Comparison of ENCODE assay signal across 12 cellular contexts in genomic region chr20:31677553-31678260, GRCh38. TPM values are rescaled to one million over a fixed set of nuclear protein-coding genes. Genes with fewer than 3 reads are reported as not detected.
DNase-seq lines count a peak whose midpoint lies in the region; ATAC-seq, FAIRE-seq and TF ChIP-seq lines count a peak whose summit lies in the region.
"Had no signal": no experiment of that assay in that cellular context is flagged by ENCODE, and none has a peak within 500 bp of the region (broad histone marks: within the 10 kb centered on the region; RNA-seq: fewer than 3 reads in every experiment).

No MANE protein-coding gene starts in this region.

- H3K27me3 ChIP-seq in A673 (replicated peaks; ENCODE audit: insufficient read depth, low read depth, low read length, poor library complexity) (no peaks in the 10 kb centered on the region), astrocyte (ENCODE audit: insufficient read depth, low read length) (no peaks in the 10 kb centered on the region), H7 (ENCODE audit: control insufficient read depth, insufficient read depth, low read length) (no peaks in the 10 kb centered on the region), colonic mucosa (no peaks in the 10 kb centered on the region)

- POLR2A ChIA-PET in A673 (lab: Charles Lee; ENCODE audit: low non-redundant PET) (interaction anchor here (0.6 kb wide), 1 partner anchor 124 kb away, joined by 4 read pairs; no protein-coding TSS in a partner anchor), HEK293 (lab: Yijun Ruan, JAX) (interaction anchor here (1.1 kb wide), 1 partner anchor 14 kb away, joined by 3 read pairs; no protein-coding TSS in a partner anchor)
- POLR2A ChIA-PET in naive thymus-derived CD8-positive, alpha-beta T cell (lab: Charles Lee) = interaction anchor here (0.7 to 0.9 kb wide), 2 partner anchors 22 to 45 kb away, joined by 3 read pairs; partner anchors contain the start of gene BCL2L1

- peaks cover 93% of the 10 kb centered on the region for H3K79me2 ChIP-seq in astrocyte (ENCODE audit: insufficient read depth, low read length)

- H3K4me3 ChIP-seq in A673 (ENCODE audit: low read depth, low read length, poor library complexity, severe bottlenecking) (no peak overlapping the region), HEK293 (ENCODE audit: low read depth, low read length) (no peak overlapping the region), astrocyte (ENCODE audit: insufficient read depth, low read depth, low read length) (no peak overlapping the region), H7 (ENCODE audit: insufficient read depth, low read depth, low read length) (no peak overlapping the region), colonic mucosa (no peak overlapping the region)
- H3K4me3 ChIP-seq: HAP-1 had no signal

- H3K27ac ChIP-seq in A673 (ENCODE audit: low read depth, low read length, poor library complexity, severe bottlenecking) (peak overlapping the region; percentile 36), HEK293 (ENCODE audit: extremely low read depth, low read depth, low read length) (no peak overlapping the region), astrocyte (ENCODE audit: low read depth, low read length) (no peak overlapping the region), colonic mucosa (no peak overlapping the region)

- no peak for ATAC-seq in naive thymus-derived CD8-positive, alpha-beta T cell
- ATAC-seq in HG03342 (IDR thresholded peaks at IDR 0.05; ENCODE audit: unreplicated experiment) (no peak), GM21528 (IDR thresholded peaks at IDR 0.05; ENCODE audit: low FRiP score, unreplicated experiment) (no peak)

- TF ChIP-seq CTCF in A673 (conservative IDR thresholded peaks at IDR 0.05; ENCODE audit: low read depth, low read length) = no peak
- no peak for TF ChIP-seq CTCF in HEK293 (tag by site-specific recombination; IDR thresholded peaks at IDR 0.05)
- no peak for TF ChIP-seq CTCF in astrocyte (IDR thresholded peaks at IDR 0.05; ENCODE audit: insufficient read depth, low read depth, low read length)
- no peak for TF ChIP-seq CTCF in colonic mucosa (IDR thresholded peaks at IDR 0.05)

- no peak for FAIRE-seq in astrocyte (lab: Jason Lieb, UNC)

- H3K4me1 Mint-ChIP-seq in astrocyte (ENCODE audit: low read depth, unreplicated experiment) = peaks cover 68% of the 10 kb centered on the region
- H3K4me1 Mint-ChIP-seq in naive thymus-derived CD8-positive, alpha-beta T cell = peaks cover 55 to 91% (median 85%) of the 10 kb centered on the region in 4 donors

- no TSS peak for BruUV-seq in A673 (replicated peaks; lab: Mats Ljungman, UMichigan)

- H3K27ac Mint-ChIP-seq in astrocyte (ENCODE audit: unreplicated experiment) = peak overlapping the region; percentile 94
- H3K27ac Mint-ChIP-seq in naive thymus-derived CD8-positive, alpha-beta T cell = peak overlapping the region; percentile 73 to 99 (median 97)

- no peaks in the 10 kb centered on the region for H3K27me3 Mint-ChIP-seq in astrocyte (ENCODE audit: low read depth, unreplicated experiment)
- H3K27me3 Mint-ChIP-seq in naive thymus-derived CD8-positive, alpha-beta T cell = no peaks in the 10 kb centered on the region

- intact Hi-C loops in A673 (cut with micrococcal nuclease; ENCODE audit: unreplicated experiment) = no loop called here
- intact Hi-C loops in colonic mucosa (cut with DNase I) = no loop called here

- peak overlapping the region; percentile 17 for H3K4me3 Mint-ChIP-seq in astrocyte (ENCODE audit: unreplicated experiment)
- peak overlapping the region in 9 of 10 donors; percentile 21 to 99 (median 62) for H3K4me3 Mint-ChIP-seq in naive thymus-derived CD8-positive, alpha-beta T cell

- H3K36me3 ChIP-seq in A673 (ENCODE audit: insufficient read depth, low read length, poor library complexity, severe bottlenecking) (no peaks in the 10 kb centered on the region), HEK293 (ENCODE audit: control insufficient read depth in 2 of 2, insufficient read depth in 1 of 2, low read length in 2 of 2) (no peaks in the 10 kb centered on the region; a peak in 1 of 3 replicates), astrocyte (ENCODE audit: insufficient read depth, low read length) (peaks cover 10% of the 10 kb centered on the region), H7 (replicated peaks; ENCODE audit: control insufficient read depth, insufficient read depth, low read length) (peaks cover 9% of the 10 kb centered on the region), colonic mucosa (no peaks in the 10 kb centered on the region)

- H3K9me3 ChIP-seq in A673 (ENCODE audit: low read depth, low read length, poor library complexity, severe bottlenecking) = no peaks in the 10 kb centered on the region
- H3K9me3 ChIP-seq in HEK293 (ENCODE audit: control insufficient read depth, insufficient read depth, low read depth, low read length) = no peaks in the 10 kb centered on the region
- H3K9me3 ChIP-seq in astrocyte (ENCODE audit: insufficient read depth, low read depth, low read length) = no peaks in the 10 kb centered on the region
- H3K9me3 ChIP-seq in colonic mucosa = no peaks in the 10 kb centered on the region
- H3K9me3 ChIP-seq: HAP-1 had no signal

- no peak overlapping the region for H3K4me2 ChIP-seq in astrocyte (ENCODE audit: low read length)

- H3K9me3 Mint-ChIP-seq in astrocyte (ENCODE audit: unreplicated experiment) = no peaks in the 10 kb centered on the region
- H3K9me3 Mint-ChIP-seq in naive thymus-derived CD8-positive, alpha-beta T cell = no peaks in the 10 kb centered on the region

- H3K36me3 Mint-ChIP-seq in astrocyte (ENCODE audit: low read depth, unreplicated experiment) = peaks cover 44% of the 10 kb centered on the region
- H3K36me3 Mint-ChIP-seq in naive thymus-derived CD8-positive, alpha-beta T cell = peaks cover 0 to 33% (median 6%) of the 10 kb centered on the region in 3 donors

- peaks cover 56% of the 10 kb centered on the region for H4K20me1 ChIP-seq in astrocyte (ENCODE audit: insufficient read depth, low read length)

- CTCF ChIA-PET in A673 (lab: Charles Lee) (interaction anchor here (1.0 kb wide), 1 partner anchor 16 kb away, joined by 4 read pairs; no protein-coding TSS in a partner anchor), HEK293 (lab: Yijun Ruan, JAX) (interaction anchor here (1.1 to 2.1 kb wide), 3 partner anchors 16 to 46 kb away, joined by 5 to 17 read pairs (median 6); no protein-coding TSS in a partner anchor)

- DNase-seq in A673 (ENCODE audit: low spot score) (no peak), astrocyte (ENCODE audit: low read depth) (no peak), H7 (no peak), colonic mucosa (no peak)
- DNase-seq in naive thymus-derived CD8-positive, alpha-beta T cell = no peak
- DNase-seq: anterior cingulate cortex, NCI-H2171 had no signal

- no peak overlapping the region for H2AFZ ChIP-seq in astrocyte (ENCODE audit: low read depth, low read length)

- peak overlapping the region; percentile 7 for H3K9ac ChIP-seq in astrocyte (ENCODE audit: low read length)
- no peak overlapping the region for H3K9ac ChIP-seq in colonic mucosa (ENCODE audit: low read depth in 2 of 2, low read length in 2 of 2)

- H3K4me1 ChIP-seq in A673 (ENCODE audit: insufficient read depth, low read length, poor library complexity, severe bottlenecking) (peaks cover 32% of the 10 kb centered on the region), HEK293 (ENCODE audit: control insufficient read depth, insufficient read depth, low read length) (peaks cover 7% of the 10 kb centered on the region), astrocyte (ENCODE audit: insufficient read depth, low read length) (peaks cover 36% of the 10 kb centered on the region), colonic mucosa (peaks cover 6% of the 10 kb centered on the region)

TF ChIP-seq in HEK293, 187 proteins besides CTCF, POLR2A, EP300 and RAD21 (continues in another document):
- TF ChIP-seq ZNF214 (tag by site-specific recombination; IDR thresholded peaks at IDR 0.05; ENCODE audit: borderline replicate concordance) = no peak
- no peak for TF ChIP-seq ZNF416 (tag by site-specific recombination; IDR thresholded peaks at IDR 0.05)
- no peak for TF ChIP-seq YY2 (tag by site-specific recombination; IDR thresholded peaks at IDR 0.05)
- no peak for TF ChIP-seq ZNF830 (tag by site-specific recombination; IDR thresholded peaks at IDR 0.05; ENCODE audit: low read depth)
- TF ChIP-seq PRDM1 (tag by site-specific recombination; IDR thresholded peaks at IDR 0.05) = peak; percentile 67
- TF ChIP-seq, protein P1, sequence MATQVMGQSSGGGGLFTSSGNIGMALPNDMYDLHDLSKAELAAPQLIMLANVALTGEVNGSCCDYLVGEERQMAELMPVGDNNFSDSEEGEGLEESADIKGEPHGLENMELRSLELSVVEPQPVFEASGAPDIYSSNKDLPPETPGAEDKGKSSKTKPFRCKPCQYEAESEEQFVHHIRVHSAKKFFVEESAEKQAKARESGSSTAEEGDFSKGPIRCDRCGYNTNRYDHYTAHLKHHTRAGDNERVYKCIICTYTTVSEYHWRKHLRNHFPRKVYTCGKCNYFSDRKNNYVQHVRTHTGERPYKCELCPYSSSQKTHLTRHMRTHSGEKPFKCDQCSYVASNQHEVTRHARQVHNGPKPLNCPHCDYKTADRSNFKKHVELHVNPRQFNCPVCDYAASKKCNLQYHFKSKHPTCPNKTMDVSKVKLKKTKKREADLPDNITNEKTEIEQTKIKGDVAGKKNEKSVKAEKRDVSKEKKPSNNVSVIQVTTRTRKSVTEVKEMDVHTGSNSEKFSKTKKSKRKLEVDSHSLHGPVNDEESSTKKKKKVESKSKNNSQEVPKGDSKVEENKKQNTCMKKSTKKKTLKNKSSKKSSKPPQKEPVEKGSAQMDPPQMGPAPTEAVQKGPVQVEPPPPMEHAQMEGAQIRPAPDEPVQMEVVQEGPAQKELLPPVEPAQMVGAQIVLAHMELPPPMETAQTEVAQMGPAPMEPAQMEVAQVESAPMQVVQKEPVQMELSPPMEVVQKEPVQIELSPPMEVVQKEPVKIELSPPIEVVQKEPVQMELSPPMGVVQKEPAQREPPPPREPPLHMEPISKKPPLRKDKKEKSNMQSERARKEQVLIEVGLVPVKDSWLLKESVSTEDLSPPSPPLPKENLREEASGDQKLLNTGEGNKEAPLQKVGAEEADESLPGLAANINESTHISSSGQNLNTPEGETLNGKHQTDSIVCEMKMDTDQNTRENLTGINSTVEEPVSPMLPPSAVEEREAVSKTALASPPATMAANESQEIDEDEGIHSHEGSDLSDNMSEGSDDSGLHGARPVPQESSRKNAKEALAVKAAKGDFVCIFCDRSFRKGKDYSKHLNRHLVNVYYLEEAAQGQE (tag by site-specific recombination; IDR thresholded peaks at IDR 0.05) = 0 out of 2 replicates have a peak, but pooled peaks have one; percentile 17

RNA-seq across cellular contexts. Expression of gene COX4I2, which starts 40.0 kb away (rescaled TPM):
- total RNA-seq in A673 (2021) (not detected in 2 replicates), astrocyte (not detected in 2 replicates), colonic mucosa (under 1 TPM in 1 of 2 donors, not detected in 1; 0.52 TPM)
- total RNA-seq in naive thymus-derived CD8-positive, alpha-beta T cell = not detected
- polyA plus RNA-seq in naive thymus-derived CD8-positive, alpha-beta T cell = not detected
- 0.21 TPM in 1 of 2 replicates, not detected in the other for total RNA-seq in H7 (2014; rRNA removed; shearing (Covaris generic))
- polyA plus RNA-seq: neural cell had no signal

RNA-seq across cellular contexts. Expression of gene BCL2L1, which starts 45.0 kb away (rescaled TPM):
- total RNA-seq in A673 (2021) (44.5 and 47.8 TPM in 2 replicates), astrocyte (103 and 149 TPM in 2 replicates), colonic mucosa (10 to 100 TPM; 55.9 to 59.4 TPM)
- total RNA-seq in naive thymus-derived CD8-positive, alpha-beta T cell = 10 to 100 TPM; 14.8 to 17.7 TPM
- 10 to 100 TPM in 1 of 3 donors, 1 to 10 TPM in 2; 8.0 to 15.4 (median 8.2) TPM for polyA plus RNA-seq in naive thymus-derived CD8-positive, alpha-beta T cell
- total RNA-seq in H7 (2014; rRNA removed; shearing (Covaris generic)) = 38.5 and 53.6 TPM in 2 replicates
